Comparison of ENCODE assay signal across 1 cellular context in the genomic region with DNA sequence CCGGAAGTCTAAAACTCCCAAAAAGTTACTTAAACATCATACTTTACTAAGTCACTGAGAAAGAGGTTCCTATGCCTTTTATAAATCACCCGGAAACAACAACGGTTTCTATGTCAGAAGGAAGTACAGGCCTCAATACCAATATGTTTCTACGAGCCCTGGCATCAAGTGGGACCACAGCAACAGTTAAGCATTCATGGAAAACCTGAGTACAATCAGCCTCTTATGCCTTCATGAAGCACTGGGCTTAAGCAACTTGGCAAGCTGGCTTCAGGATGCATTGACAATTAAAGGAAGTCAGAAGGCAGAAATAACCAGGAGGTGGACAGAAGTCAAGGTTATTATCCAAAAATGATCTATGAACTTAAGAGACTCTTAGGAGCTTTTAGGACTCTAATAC.
TF ChIP-seq lines count a peak whose summit lies in the region.

No MANE protein-coding gene starts in this region.

TF ChIP-seq in K562, 482 proteins besides CTCF, POLR2A, EP300 and RAD21:
- TF ChIP-seq, protein P1, sequence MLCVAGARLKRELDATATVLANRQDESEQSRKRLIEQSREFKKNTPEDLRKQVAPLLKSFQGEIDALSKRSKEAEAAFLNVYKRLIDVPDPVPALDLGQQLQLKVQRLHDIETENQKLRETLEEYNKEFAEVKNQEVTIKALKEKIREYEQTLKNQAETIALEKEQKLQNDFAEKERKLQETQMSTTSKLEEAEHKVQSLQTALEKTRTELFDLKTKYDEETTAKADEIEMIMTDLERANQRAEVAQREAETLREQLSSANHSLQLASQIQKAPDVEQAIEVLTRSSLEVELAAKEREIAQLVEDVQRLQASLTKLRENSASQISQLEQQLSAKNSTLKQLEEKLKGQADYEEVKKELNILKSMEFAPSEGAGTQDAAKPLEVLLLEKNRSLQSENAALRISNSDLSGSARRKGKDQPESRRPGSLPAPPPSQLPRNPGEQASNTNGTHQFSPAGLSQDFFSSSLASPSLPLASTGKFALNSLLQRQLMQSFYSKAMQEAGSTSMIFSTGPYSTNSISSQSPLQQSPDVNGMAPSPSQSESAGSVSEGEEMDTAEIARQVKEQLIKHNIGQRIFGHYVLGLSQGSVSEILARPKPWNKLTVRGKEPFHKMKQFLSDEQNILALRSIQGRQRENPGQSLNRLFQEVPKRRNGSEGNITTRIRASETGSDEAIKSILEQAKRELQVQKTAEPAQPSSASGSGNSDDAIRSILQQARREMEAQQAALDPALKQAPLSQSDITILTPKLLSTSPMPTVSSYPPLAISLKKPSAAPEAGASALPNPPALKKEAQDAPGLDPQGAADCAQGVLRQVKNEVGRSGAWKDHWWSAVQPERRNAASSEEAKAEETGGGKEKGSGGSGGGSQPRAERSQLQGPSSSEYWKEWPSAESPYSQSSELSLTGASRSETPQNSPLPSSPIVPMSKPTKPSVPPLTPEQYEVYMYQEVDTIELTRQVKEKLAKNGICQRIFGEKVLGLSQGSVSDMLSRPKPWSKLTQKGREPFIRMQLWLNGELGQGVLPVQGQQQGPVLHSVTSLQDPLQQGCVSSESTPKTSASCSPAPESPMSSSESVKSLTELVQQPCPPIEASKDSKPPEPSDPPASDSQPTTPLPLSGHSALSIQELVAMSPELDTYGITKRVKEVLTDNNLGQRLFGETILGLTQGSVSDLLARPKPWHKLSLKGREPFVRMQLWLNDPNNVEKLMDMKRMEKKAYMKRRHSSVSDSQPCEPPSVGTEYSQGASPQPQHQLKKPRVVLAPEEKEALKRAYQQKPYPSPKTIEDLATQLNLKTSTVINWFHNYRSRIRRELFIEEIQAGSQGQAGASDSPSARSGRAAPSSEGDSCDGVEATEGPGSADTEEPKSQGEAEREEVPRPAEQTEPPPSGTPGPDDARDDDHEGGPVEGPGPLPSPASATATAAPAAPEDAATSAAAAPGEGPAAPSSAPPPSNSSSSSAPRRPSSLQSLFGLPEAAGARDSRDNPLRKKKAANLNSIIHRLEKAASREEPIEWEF (CRISPR knock-in tag; IDR thresholded peaks at IDR 0.05) = no peak
